Comparison of ENCODE assay signal across 31 cellular contexts in the genomic region with DNA sequence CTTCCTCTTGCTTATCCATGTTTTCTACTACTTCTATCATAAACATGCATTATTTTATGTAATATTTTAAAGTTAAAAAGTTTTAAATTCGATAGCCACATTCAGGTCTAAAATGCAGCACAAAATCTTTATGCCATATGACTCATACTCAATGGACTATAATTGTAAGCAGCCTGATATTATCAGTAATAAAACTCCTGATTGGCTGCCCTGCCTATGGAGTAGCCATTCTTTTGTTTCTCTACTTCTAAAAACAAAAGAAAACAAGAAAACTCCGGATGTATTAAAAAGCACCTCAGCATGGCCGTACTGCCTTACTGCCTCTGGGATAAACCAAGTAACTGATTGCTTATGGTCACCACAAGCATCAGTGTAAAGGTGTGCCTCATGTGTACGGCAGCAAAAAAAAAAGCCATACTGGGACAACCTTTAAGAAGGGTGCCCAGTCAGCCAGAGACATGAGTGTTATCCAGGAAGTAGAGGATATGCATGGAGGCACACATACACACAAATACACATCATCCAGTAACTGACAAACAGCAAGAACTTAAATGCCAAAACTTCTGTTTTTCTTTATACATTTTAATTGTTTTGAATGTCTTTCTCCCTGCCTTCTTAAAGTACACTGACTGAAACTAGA. TPM values are rescaled to one million over a fixed set of nuclear protein-coding genes. Genes with fewer than 3 reads are reported as not detected.
DNase-seq lines count a peak whose midpoint lies in the region; ATAC-seq lines count a peak whose summit lies in the region.
"Had no signal": no experiment of that assay in that cellular context is flagged by ENCODE, and none has a peak within 500 bp of the region (broad histone marks: within the 10 kb centered on the region; RNA-seq: fewer than 3 reads in every experiment).

No MANE protein-coding gene starts in this region.

- no peak overlapping the region for H3K4me3 Mint-ChIP-seq in stimulated activated naive B cell treated with anti-CD40 and anti-IgM and Interleukin-4, amounts not matched to agents 10 μg/mL and 1 μg/mL and 100 μg/mL, for 72 hours
- no peak overlapping the region for H3K4me3 Mint-ChIP-seq in activated CD4-positive, alpha-beta T cell treated with anti-CD3 and anti-CD28 coated beads, Interleukin-2, amount 10 ng/mL, durations not matched to agents 24 days and 14 days
- H3K4me3 Mint-ChIP-seq: activated CD8-positive, alpha-beta T cell treated with anti-CD3 and anti-CD28 coated beads for 36 hours; brain; CD4-positive, CD25-positive, alpha-beta regulatory T cell; dendritic cell treated with granulocyte-macrophage colony-stimulating factor and Interleukin-4, amounts not matched to agents 40 ng/mL and 50 ng/mL, for 4 days; endodermal cell; nephron progenitor cell had no signal

- H3K27me3 Mint-ChIP-seq in stimulated activated naive B cell treated with anti-CD40 and anti-IgM and Interleukin-4, amounts not matched to agents 10 μg/mL and 1 μg/mL and 100 μg/mL, for 72 hours: no peaks in the 10 kb centered on the region
- H3K27me3 Mint-ChIP-seq in activated CD4-positive, alpha-beta T cell treated with anti-CD3 and anti-CD28 coated beads, Interleukin-2, amount 10 ng/mL, durations not matched to agents 24 days and 14 days: no peaks in the 10 kb centered on the region
- H3K27me3 Mint-ChIP-seq: activated CD8-positive, alpha-beta T cell treated with anti-CD3 and anti-CD28 coated beads for 36 hours; brain; CD4-positive, CD25-positive, alpha-beta regulatory T cell; dendritic cell treated with granulocyte-macrophage colony-stimulating factor and Interleukin-4, amounts not matched to agents 40 ng/mL and 50 ng/mL, for 4 days had no signal

- peak; percentile 52 for ATAC-seq in GM21423 (IDR thresholded peaks at IDR 0.05; ENCODE audit: unreplicated experiment)
- ATAC-seq in stimulated activated naive B cell treated with anti-CD40 and anti-IgM and Interleukin-4, amounts not matched to agents 10 μg/mL and 1 μg/mL and 100 μg/mL, for 72 hours (replicated peaks): peak; percentile 72 to 79
- ATAC-seq: activated CD8-positive, alpha-beta T cell treated with anti-CD3 and anti-CD28 coated beads for 36 hours; esophagus mucosa; HCT116 had no signal

- H3K9me3 Mint-ChIP-seq in stimulated activated naive B cell treated with anti-CD40 and anti-IgM and Interleukin-4, amounts not matched to agents 10 μg/mL and 1 μg/mL and 100 μg/mL, for 72 hours: no peaks in the 10 kb centered on the region
- no peaks in the 10 kb centered on the region for H3K9me3 Mint-ChIP-seq in activated CD4-positive, alpha-beta T cell treated with anti-CD3 and anti-CD28 coated beads, Interleukin-2, amount 10 ng/mL, durations not matched to agents 24 days and 14 days
- H3K9me3 Mint-ChIP-seq: activated CD8-positive, alpha-beta T cell treated with anti-CD3 and anti-CD28 coated beads for 36 hours; activated T-helper 2 cell treated with anti-CD3 and anti-CD28 coated beads, Interferon-gamma antibody, Interleukin-2, Interleukin-4, amounts not matched to agents 10 μg/mL and 5 μg/mL and 100 μg/mL, durations not matched to agents 14 hours and 24 hours and 36 hours; dendritic cell treated with granulocyte-macrophage colony-stimulating factor and Interleukin-4, amounts not matched to agents 40 ng/mL and 50 ng/mL, for 4 days; endodermal cell; nephron progenitor cell had no signal

- H3K36me3 Mint-ChIP-seq in stimulated activated naive B cell treated with anti-CD40 and anti-IgM and Interleukin-4, amounts not matched to agents 10 μg/mL and 1 μg/mL and 100 μg/mL, for 72 hours: peaks cover 37 to 49% of the 10 kb centered on the region in 2 donors
- peaks cover 58% of the 10 kb centered on the region for H3K36me3 Mint-ChIP-seq in activated CD4-positive, alpha-beta T cell treated with anti-CD3 and anti-CD28 coated beads, Interleukin-2, amount 10 ng/mL, durations not matched to agents 24 days and 14 days (ENCODE audit: low read depth)

- H3K27ac Mint-ChIP-seq in stimulated activated naive B cell treated with anti-CD40 and anti-IgM and Interleukin-4, amounts not matched to agents 10 μg/mL and 1 μg/mL and 100 μg/mL, for 72 hours: peak overlapping the region; percentile 62
- no peak overlapping the region for H3K27ac Mint-ChIP-seq in activated CD4-positive, alpha-beta T cell treated with anti-CD3 and anti-CD28 coated beads, Interleukin-2, amount 10 ng/mL, durations not matched to agents 24 days and 14 days
- H3K27ac Mint-ChIP-seq: activated CD8-positive, alpha-beta T cell treated with anti-CD3 and anti-CD28 coated beads for 36 hours; activated T-helper 2 cell treated with anti-CD3 and anti-CD28 coated beads, Interferon-gamma antibody, Interleukin-2, Interleukin-4, amounts not matched to agents 10 μg/mL and 5 μg/mL and 100 μg/mL, durations not matched to agents 14 hours and 24 hours and 36 hours; brain; dendritic cell treated with granulocyte-macrophage colony-stimulating factor and Interleukin-4, amounts not matched to agents 40 ng/mL and 50 ng/mL, for 4 days; endodermal cell; nephron progenitor cell had no signal

- intact Hi-C loops in activated CD4-positive, alpha-beta T cell treated with anti-CD3 and anti-CD28 coated beads, Interleukin-2, amount 10 ng/mL, durations not matched to agents 24 days and 14 days (cut with micrococcal nuclease): no loop called here

- DNase-seq in M059J (ENCODE audit: low read depth) (peak; percentile 21), germinal center (ENCODE audit: low spot score) (peak; percentile 33), NCI-H187 (lab: John Stamatoyannopoulos, UW) (no peak), GF-D8 (lab: John Stamatoyannopoulos, UW) (no peak), amniotic stem cell (lab: John Stamatoyannopoulos, UW) (no peak)
- no peak for DNase-seq in stimulated activated naive B cell treated with anti-CD40 and anti-IgM and Interleukin-4, amounts not matched to agents 10 μg/mL and 1 μg/mL and 100 μg/mL, for 72 hours
- no peak for DNase-seq in activated CD4-positive, alpha-beta T cell treated with anti-CD3 and anti-CD28 coated beads, Interleukin-2, amount 10 ng/mL, durations not matched to agents 24 days and 14 days
- DNase-seq: activated CD8-positive, alpha-beta T cell treated with anti-CD3 and anti-CD28 coated beads for 36 hours; activated naive CD4-positive, alpha-beta T cell treated with anti-CD3 and anti-CD28 coated beads, Interleukin-2, amount 50 U/mL, for 16 hours; CD4-positive, CD25-positive, alpha-beta regulatory T cell; DND-41; endodermal cell; head of caudate nucleus; KG1; kidney; MM.1S; NCI-H1417; NCI-H2081; NCI-H226; NCI-H526 treated with DMSO at 0.1 percent for 48 hours; nephron progenitor cell; NK-92 treated with Interleukin-12 subunit alpha and Interleukin-12 subunit beta, amount 100 ng/mL, for 24 hours; PC-9; retina; stimulated activated naive CD4-positive, alpha-beta T cell had no signal

- peaks cover 5 to 8% of the 10 kb centered on the region in 2 donors for H3K4me1 Mint-ChIP-seq in stimulated activated naive B cell treated with anti-CD40 and anti-IgM and Interleukin-4, amounts not matched to agents 10 μg/mL and 1 μg/mL and 100 μg/mL, for 72 hours
- H3K4me1 Mint-ChIP-seq in activated CD4-positive, alpha-beta T cell treated with anti-CD3 and anti-CD28 coated beads, Interleukin-2, amount 10 ng/mL, durations not matched to agents 24 days and 14 days: peaks cover 2% of the 10 kb centered on the region
- H3K4me1 Mint-ChIP-seq: brain, endodermal cell, nephron progenitor cell had no signal

RNA-seq across cellular contexts. Expression of a gene that starts 9.2 kb away (rescaled TPM):
- 13.1 and 20.1 TPM in 2 replicates for total RNA-seq in M059J (2014; rRNA removed; shearing (Covaris generic))
- total RNA-seq in activated CD4-positive, alpha-beta T cell treated with anti-CD3 and anti-CD28 coated beads, Interleukin-2, amount 10 ng/mL, durations not matched to agents 24 days and 14 days: 15.9 and 16.1 TPM in 2 replicates

Comparison
In these comparisons a context has a peak if more than half of its experiments do, and no peak if none do; other contexts are left out.
1. DNase-seq: peak in M059J (single experiment) and germinal center (single experiment); none in stimulated activated naive B cell treated with anti-CD40 and anti-IgM and Interleukin-4, amounts not matched to agents 10 μg/mL and 1 μg/mL and 100 μg/mL, for 72 hours (single experiment), NCI-H187 (0 of 2), GF-D8 (single experiment), activated CD4-positive, alpha-beta T cell treated with anti-CD3 and anti-CD28 coated beads, Interleukin-2, amount 10 ng/mL, durations not matched to agents 24 days and 14 days (single experiment) and amniotic stem cell (single experiment).